29 cellular contexts compared by ENCODE assay signal in genomic region chr2:154693941-154694340, GRCh38. TPM values are rescaled to one million over a fixed set of nuclear protein-coding genes. Genes with fewer than 3 reads are reported as not detected.
"Had no signal": no experiment of that assay in that cellular context is flagged by ENCODE, and none has a peak within 500 bp of the region (broad histone marks: within the 10 kb centered on the region; RNA-seq: fewer than 3 reads in every experiment).

No MANE protein-coding gene starts in this region.

- H3K36me3 ChIP-seq: esophagus squamous epithelium, heart right ventricle, right lobe of liver, transverse colon had no signal

- H3K9me3 ChIP-seq: esophagus squamous epithelium, heart right ventricle, mucosa of descending colon, right lobe of liver, transverse colon had no signal

- H3K36me3 Mint-ChIP-seq: activated naive CD4-positive, alpha-beta T cell treated with anti-CD3 and anti-CD28 coated beads, Interleukin-2, amount 10 ng/mL, durations not matched to agents 7 days and 5 days had no signal

- H3K4me1 Mint-ChIP-seq: activated CD4-positive, alpha-beta memory T cell treated with anti-CD3 and anti-CD28 coated beads, Interleukin-2, amount 10 ng/mL, durations not matched to agents 7 days and 5 days; activated CD4-positive, alpha-beta T cell treated with anti-CD3 and anti-CD28 coated beads, Interleukin-2, amount 10 ng/mL, durations not matched to agents 7 days and 5 days; activated naive CD4-positive, alpha-beta T cell treated with anti-CD3 and anti-CD28 coated beads, Interleukin-2, amount 10 ng/mL, durations not matched to agents 7 days and 5 days had no signal

- ATAC-seq: activated naive CD8-positive, alpha-beta T cell treated with anti-CD3 and anti-CD28 coated beads, Interleukin-2, amount 50 U/mL, for 24 hours; heart right ventricle; left lobe of liver; mucosa of descending colon; right lobe of liver had no signal

- H3K4me3 ChIP-seq: esophagus squamous epithelium, heart right ventricle, lung, mucosa of descending colon, right lobe of liver, transverse colon had no signal

- H3K27ac Mint-ChIP-seq: activated CD4-positive, alpha-beta memory T cell treated with anti-CD3 and anti-CD28 coated beads, Interleukin-2, amount 10 ng/mL, durations not matched to agents 7 days and 5 days; activated CD4-positive, alpha-beta T cell treated with anti-CD3 and anti-CD28 coated beads, Interleukin-2, amount 10 ng/mL, durations not matched to agents 7 days and 5 days; activated naive CD4-positive, alpha-beta T cell treated with anti-CD3 and anti-CD28 coated beads, Interleukin-2, amount 10 ng/mL, durations not matched to agents 7 days and 5 days; activated naive CD8-positive, alpha-beta T cell treated with anti-CD3 and anti-CD28 coated beads, Interleukin-2, amount 50 U/mL, for 24 hours; activated T-cell treated with anti-CD3 and anti-CD28 coated beads, Interleukin-2, amount 50 U/mL, for 24 hours; nephron had no signal

- DNase-seq: activated CD4-positive, alpha-beta memory T cell treated with anti-CD3 and anti-CD28 coated beads, Interleukin-2, amount 10 ng/mL, durations not matched to agents 7 days and 5 days; activated CD4-positive, alpha-beta T cell treated with anti-CD3 and anti-CD28 coated beads, Interleukin-2, amount 10 ng/mL, durations not matched to agents 7 days and 5 days; activated CD4-positive, CD25-positive, alpha-beta regulatory T cell treated with anti-CD3 and anti-CD28 coated beads, Interleukin-2, amount 50 U/mL, for 72 hours; activated CD8-positive, alpha-beta memory T cell treated with anti-CD3 and anti-CD28 coated beads, Interleukin-2, amount 50 U/mL, for 48 hours; activated gamma-delta T cell; activated naive CD4-positive, alpha-beta T cell treated with anti-CD3 and anti-CD28 coated beads, Interleukin-2, amount 10 ng/mL, durations not matched to agents 7 days and 5 days; activated naive CD8-positive, alpha-beta T cell treated with anti-CD3 and anti-CD28 coated beads, Interleukin-2, amount 50 U/mL, for 24 hours; activated T-cell treated with anti-CD3 and anti-CD28 coated beads, Interleukin-2, amount 50 U/mL, for 24 hours; amygdala; central memory CD4-positive, alpha-beta T cell; dermis blood vessel endothelial cell; effector CD4-positive, alpha-beta T cell; esophagus squamous epithelium; foreskin melanocyte; mucosa of descending colon; posterior cingulate gyrus; right lobe of liver; stimulated activated CD4-positive, alpha-beta T cell treated with anti-CD3 and anti-CD28 coated beads, Interleukin-2, amount 100 ng/mL, for 48 hours; stimulated activated naive CD4-positive, alpha-beta T cell treated with Interleukin-2 at 50 U/mL for 16 hours; transverse colon had no signal

- H3K27me3 ChIP-seq: right lobe of liver had no signal

- H3K27ac ChIP-seq: esophagus squamous epithelium, heart right ventricle, right lobe of liver, transverse colon had no signal

- H3K4me3 Mint-ChIP-seq: activated CD4-positive, alpha-beta memory T cell treated with anti-CD3 and anti-CD28 coated beads, Interleukin-2, amount 10 ng/mL, durations not matched to agents 7 days and 5 days; activated CD4-positive, alpha-beta T cell treated with anti-CD3 and anti-CD28 coated beads, Interleukin-2, amount 10 ng/mL, durations not matched to agents 7 days and 5 days; activated naive CD4-positive, alpha-beta T cell treated with anti-CD3 and anti-CD28 coated beads, Interleukin-2, amount 10 ng/mL, durations not matched to agents 7 days and 5 days; activated naive CD8-positive, alpha-beta T cell treated with anti-CD3 and anti-CD28 coated beads, Interleukin-2, amount 50 U/mL, for 24 hours; activated T-cell treated with anti-CD3 and anti-CD28 coated beads, Interleukin-2, amount 50 U/mL, for 24 hours; nephron had no signal

- H3K9me3 Mint-ChIP-seq: activated CD4-positive, alpha-beta memory T cell treated with anti-CD3 and anti-CD28 coated beads, Interleukin-2, amount 10 ng/mL, durations not matched to agents 7 days and 5 days; activated CD4-positive, alpha-beta T cell treated with anti-CD3 and anti-CD28 coated beads, Interleukin-2, amount 10 ng/mL, durations not matched to agents 7 days and 5 days; activated naive CD4-positive, alpha-beta T cell treated with anti-CD3 and anti-CD28 coated beads, Interleukin-2, amount 10 ng/mL, durations not matched to agents 7 days and 5 days; activated T-cell treated with anti-CD3 and anti-CD28 coated beads, Interleukin-2, amount 50 U/mL, for 24 hours; nephron had no signal

RNA-seq across cellular contexts. Expression of gene KCNJ3, which starts 4.6 kb away (rescaled TPM):
- total RNA-seq: activated CD4-positive, alpha-beta memory T cell treated with anti-CD3 and anti-CD28 coated beads, Interleukin-2, amount 10 ng/mL, durations not matched to agents 7 days and 5 days; activated CD4-positive, alpha-beta T cell treated with anti-CD3 and anti-CD28 coated beads, Interleukin-2, amount 10 ng/mL, durations not matched to agents 7 days and 5 days; dermis blood vessel endothelial cell; esophagus squamous epithelium; glomerular endothelial cell; kidney epithelial cell; mesenteric fat pad; myocyte; osteoblast had no signal
